In genomic region chr1:70140894-70141293, GRCh38 we compare ENCODE assay signal across 15 cellular contexts.
DNase-seq lines count a peak whose midpoint lies in the region; FAIRE-seq and TF ChIP-seq lines count a peak whose summit lies in the region.
"Had no signal": no experiment of that assay in that cellular context is flagged by ENCODE, and none has a peak within 500 bp of the region (broad histone marks: within the 10 kb centered on the region; RNA-seq: fewer than 3 reads in every experiment).

No MANE protein-coding gene starts in this region.

- CTCF ChIA-PET in endothelial cell of umbilical vein (lab: Charles Lee): interaction anchor here (1.2 to 3.2 kb wide), 4 partner anchors 7 to 106 kb away, joined by 3 to 18 read pairs (median 10); no protein-coding TSS in a partner anchor

- H3K4me1 ChIP-seq in endothelial cell of umbilical vein (ENCODE audit: control insufficient read depth, extremely low read depth, insufficient read depth, low read length): no peaks in the 10 kb centered on the region

- no peak overlapping the region for H2AFZ ChIP-seq in endothelial cell of umbilical vein (ENCODE audit: low read depth, low read length)

- no peak overlapping the region for H3K9ac ChIP-seq in endothelial cell of umbilical vein (replicated peaks; ENCODE audit: extremely low read depth, insufficient read depth, low read length)

- H3K9me3 Mint-ChIP-seq in nephron progenitor cell: no peaks in the 10 kb centered on the region

- no peak for TF ChIP-seq POLR2A in endothelial cell of umbilical vein (IDR thresholded peaks at IDR 0.05; ENCODE audit: low read depth, low read length)

- no peaks in the 10 kb centered on the region for H3K9me1 ChIP-seq in endothelial cell of umbilical vein (replicated peaks; ENCODE audit: control insufficient read depth, extremely low read depth, insufficient read depth, low read length)

- H3K4me3 ChIP-seq in endothelial cell of umbilical vein (replicated peaks in 1 of 3; ENCODE audit: insufficient read depth in 1 of 3, low read depth in 1 of 3, low read length in 3 of 3): no peak overlapping the region
- H3K4me3 ChIP-seq: ovary, suprapubic skin had no signal

- dilution Hi-C loops in endothelial cell of umbilical vein (cut with MboI; ENCODE audit: extremely low pct_ligation_motif_present, low sequenced_read_pairs): no loop called here

- H4K20me1 ChIP-seq in endothelial cell of umbilical vein (replicated peaks; ENCODE audit: control insufficient read depth, extremely low read depth, insufficient read depth, low read length): no peaks in the 10 kb centered on the region

- H3K36me3 Mint-ChIP-seq in nephron progenitor cell (ENCODE audit: low read depth): no peaks in the 10 kb centered on the region

- no peaks in the 10 kb centered on the region for H3K36me3 ChIP-seq in endothelial cell of umbilical vein (ENCODE audit: control insufficient read depth in 2 of 2, extremely low read depth in 1 of 2, insufficient read depth in 2 of 2, low read length in 2 of 2)
- H3K36me3 ChIP-seq: ovary had no signal

- no peaks in the 10 kb centered on the region for H3K27me3 Mint-ChIP-seq in nephron progenitor cell (ENCODE audit: low read depth, poor library complexity)

- peak overlapping the region; percentile 51 for H3K27ac Mint-ChIP-seq in nephron progenitor cell
- H3K27ac Mint-ChIP-seq: activated CD8-positive, alpha-beta T cell treated with anti-CD3 and anti-CD28 coated beads, Interleukin-2, amount 10 ng/mL, durations not matched to agents 7 days and 5 days had no signal

- no peaks in the 10 kb centered on the region for H3K4me1 Mint-ChIP-seq in nephron progenitor cell

- no peak for DNase-seq in D721Med (ENCODE audit: insufficient read length, low spot score)
- DNase-seq in SK-N-DZ (ENCODE audit: low spot score): peak; percentile 5
- no peak for DNase-seq in endothelial cell of umbilical vein (ENCODE audit: low read depth, low spot score)
- DNase-seq in nephron progenitor cell: no peak
- DNase-seq in NCI-H2171 treated with DMSO at 0.1 percent for 48 hours (lab: John Stamatoyannopoulos, UW): no peak
- DNase-seq in NCI-H2196 treated with DMSO at 0.1 percent for 48 hours (lab: John Stamatoyannopoulos, UW; ENCODE audit: unreplicated experiment): no peak
- no peak for DNase-seq in NCI-H187 (lab: John Stamatoyannopoulos, UW)
- no peak for DNase-seq in cardiac septum (ENCODE audit: low spot score)
- DNase-seq: activated CD8-positive, alpha-beta T cell treated with anti-CD3 and anti-CD28 coated beads, Interleukin-2, amount 10 ng/mL, durations not matched to agents 7 days and 5 days; activated effector memory CD4-positive, alpha-beta T cell treated with Interleukin-2 at 50 U/mL for 16 hours; Calu3 had no signal

- no peak overlapping the region for H3K4me2 ChIP-seq in endothelial cell of umbilical vein (ENCODE audit: insufficient read depth, low read length)

- H3K4me3 Mint-ChIP-seq in nephron progenitor cell: no peak overlapping the region
- H3K4me3 Mint-ChIP-seq: activated CD8-positive, alpha-beta T cell treated with anti-CD3 and anti-CD28 coated beads, Interleukin-2, amount 10 ng/mL, durations not matched to agents 7 days and 5 days had no signal

- H3K27me3 ChIP-seq in endothelial cell of umbilical vein (ENCODE audit: control insufficient read depth in 2 of 2, insufficient read depth in 2 of 2, low read length in 2 of 2): no peaks in the 10 kb centered on the region
- H3K27me3 ChIP-seq: ovary, suprapubic skin had no signal

- BruUV-seq in endothelial cell of umbilical vein (replicated peaks; lab: Mats Ljungman, UMichigan): no TSS peak

- no peaks in the 10 kb centered on the region for H3K79me2 ChIP-seq in endothelial cell of umbilical vein (ENCODE audit: control insufficient read depth, insufficient read depth, low read length)

- POLR2A ChIA-PET in endothelial cell of umbilical vein (lab: Charles Lee): no interaction called here

- FAIRE-seq in D721Med (lab: Jason Lieb, UNC): peak; percentile 35
- FAIRE-seq in endothelial cell of umbilical vein (lab: Jason Lieb, UNC): no peak
- FAIRE-seq: colon had no signal

- H3K9me3 ChIP-seq in endothelial cell of umbilical vein (replicated peaks; ENCODE audit: control insufficient read depth, insufficient read depth, low read length): no peaks in the 10 kb centered on the region
- H3K9me3 ChIP-seq: ovary, suprapubic skin had no signal

- no peak overlapping the region for H3K27ac ChIP-seq in endothelial cell of umbilical vein (ENCODE audit: insufficient read depth, low read depth, low read length)
- H3K27ac ChIP-seq: RWPE1, suprapubic skin had no signal

- TF ChIP-seq CTCF in D721Med (IDR thresholded peaks at IDR 0.05; ENCODE audit: insufficient read depth, missing control alignments) (no peak), endothelial cell of umbilical vein (IDR thresholded peaks at IDR 0.05; ENCODE audit: extremely low read depth in 1 of 2, insufficient read depth in 1 of 2, low read depth in 1 of 2, low read length in 2 of 2) (no peak), nephron progenitor cell (IDR thresholded peaks at IDR 0.05) (no peak)

- intact Hi-C loops in endothelial cell of umbilical vein (cut with micrococcal nuclease) (no loop called here), cardiac septum (cut with DNase I) (no loop called here)

TF ChIP-seq in endothelial cell of umbilical vein, 7 proteins besides CTCF, POLR2A, EP300 and RAD21:
- TF ChIP-seq EZH2 (IDR thresholded peaks at IDR 0.05; ENCODE audit: borderline replicate concordance, low read depth, low read length, severe bottlenecking) (no peak), FOS (IDR thresholded peaks at IDR 0.05; ENCODE audit: borderline replicate concordance, insufficient read depth, low read length) (no peak), GATA2 (IDR thresholded peaks at IDR 0.05; ENCODE audit: insufficient read depth, insufficient read length, low read depth, low read length) (peak; percentile 48)
